In the genomic region with DNA sequence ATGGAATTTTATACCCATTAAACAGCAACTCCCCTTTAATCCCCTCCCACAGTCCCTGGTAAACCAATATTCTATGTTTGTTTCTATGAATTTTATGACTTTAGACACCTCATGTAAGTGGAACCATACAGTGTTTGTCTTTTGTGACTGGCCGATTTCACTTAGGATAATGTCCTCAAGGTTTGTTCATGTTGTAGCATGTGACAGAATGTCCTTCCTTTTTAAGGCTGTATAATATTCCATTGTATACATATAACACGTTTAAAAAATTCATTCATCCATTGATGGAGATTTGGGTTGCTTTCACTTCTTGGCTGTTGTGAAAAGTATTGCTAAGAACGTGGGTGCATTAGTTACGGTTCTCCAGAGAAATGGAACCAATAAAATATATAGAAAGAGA, we compare ENCODE assay signal across 2 cellular contexts.
TF ChIP-seq lines count a peak whose summit lies in the region.

No MANE protein-coding gene starts in this region.

TF ChIP-seq in HEK293, 187 proteins besides CTCF, POLR2A, EP300 and RAD21:
- TF ChIP-seq ZNF146 (tag by site-specific recombination; IDR thresholded peaks at IDR 0.05) (peak; percentile 82), ZNF837 (tag by site-specific recombination; IDR thresholded peaks at IDR 0.05) (no peak), ZFP3 (tag by site-specific recombination; IDR thresholded peaks at IDR 0.05; ENCODE audit: low read depth) (no peak), HIC1 (tag by site-specific recombination; IDR thresholded peaks at IDR 0.05) (no peak), ZBTB26 (tag by site-specific recombination; optimal IDR thresholded peaks at IDR 0.05) (no peak), ELK4 (IDR thresholded peaks at IDR 0.05; ENCODE audit: borderline replicate concordance, low read depth, low read length) (no peak), ZNF549 (tag by site-specific recombination; IDR thresholded peaks at IDR 0.05) (no peak)

TF ChIP-seq in K562, 482 proteins besides CTCF, POLR2A, EP300 and RAD21:
- TF ChIP-seq RBM25 (IDR thresholded peaks at IDR 0.05; ENCODE audit: low read depth, low read length, severe bottlenecking) (peak; percentile 67), ZFP30 (CRISPR knock-in tag; IDR thresholded peaks at IDR 0.05; ENCODE audit: borderline replicate concordance) (no peak), ZNF146 (CRISPR knock-in tag; IDR thresholded peaks at IDR 0.05; ENCODE audit: unreplicated experiment) (peak; percentile 93), MAFK (IDR thresholded peaks at IDR 0.05; ENCODE audit: low read length) (no peak), FOS (IDR thresholded peaks at IDR 0.05; ENCODE audit: extremely low read depth, insufficient read length) (no peak), BCOR (IDR thresholded peaks at IDR 0.05) (0 out of 2 replicates have a peak, but pooled peaks have one; percentile 12), THAP7 (CRISPR knock-in tag; IDR thresholded peaks at IDR 0.05) (no peak), ARNT (IDR thresholded peaks at IDR 0.05) (no peak), SIN3B (IDR thresholded peaks at IDR 0.05; ENCODE audit: low read depth) (no peak), CHCHD3 (CRISPR knock-in tag; IDR thresholded peaks at IDR 0.05) (no peak), NCOA2 (IDR thresholded peaks at IDR 0.05; ENCODE audit: partially characterized antibody in 2 of 2) (no peak), BCLAF1 (IDR thresholded peaks at IDR 0.05; ENCODE audit: borderline replicate concordance in 1 of 2, control insufficient read depth in 1 of 2, low read depth in 2 of 2, low read length in 1 of 2) (no peak), XRCC5 (IDR thresholded peaks at IDR 0.05; ENCODE audit: low read depth, low read length) (no peak), POLR2H (tag; IDR thresholded peaks at IDR 0.05; ENCODE audit: low read depth) (no peak)
- TF ChIP-seq, protein P1, sequence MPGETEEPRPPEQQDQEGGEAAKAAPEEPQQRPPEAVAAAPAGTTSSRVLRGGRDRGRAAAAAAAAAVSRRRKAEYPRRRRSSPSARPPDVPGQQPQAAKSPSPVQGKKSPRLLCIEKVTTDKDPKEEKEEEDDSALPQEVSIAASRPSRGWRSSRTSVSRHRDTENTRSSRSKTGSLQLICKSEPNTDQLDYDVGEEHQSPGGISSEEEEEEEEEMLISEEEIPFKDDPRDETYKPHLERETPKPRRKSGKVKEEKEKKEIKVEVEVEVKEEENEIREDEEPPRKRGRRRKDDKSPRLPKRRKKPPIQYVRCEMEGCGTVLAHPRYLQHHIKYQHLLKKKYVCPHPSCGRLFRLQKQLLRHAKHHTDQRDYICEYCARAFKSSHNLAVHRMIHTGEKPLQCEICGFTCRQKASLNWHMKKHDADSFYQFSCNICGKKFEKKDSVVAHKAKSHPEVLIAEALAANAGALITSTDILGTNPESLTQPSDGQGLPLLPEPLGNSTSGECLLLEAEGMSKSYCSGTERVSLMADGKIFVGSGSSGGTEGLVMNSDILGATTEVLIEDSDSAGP (CRISPR knock-in tag; IDR thresholded peaks at IDR 0.05), result no peak
- TF ChIP-seq, protein P2, sequence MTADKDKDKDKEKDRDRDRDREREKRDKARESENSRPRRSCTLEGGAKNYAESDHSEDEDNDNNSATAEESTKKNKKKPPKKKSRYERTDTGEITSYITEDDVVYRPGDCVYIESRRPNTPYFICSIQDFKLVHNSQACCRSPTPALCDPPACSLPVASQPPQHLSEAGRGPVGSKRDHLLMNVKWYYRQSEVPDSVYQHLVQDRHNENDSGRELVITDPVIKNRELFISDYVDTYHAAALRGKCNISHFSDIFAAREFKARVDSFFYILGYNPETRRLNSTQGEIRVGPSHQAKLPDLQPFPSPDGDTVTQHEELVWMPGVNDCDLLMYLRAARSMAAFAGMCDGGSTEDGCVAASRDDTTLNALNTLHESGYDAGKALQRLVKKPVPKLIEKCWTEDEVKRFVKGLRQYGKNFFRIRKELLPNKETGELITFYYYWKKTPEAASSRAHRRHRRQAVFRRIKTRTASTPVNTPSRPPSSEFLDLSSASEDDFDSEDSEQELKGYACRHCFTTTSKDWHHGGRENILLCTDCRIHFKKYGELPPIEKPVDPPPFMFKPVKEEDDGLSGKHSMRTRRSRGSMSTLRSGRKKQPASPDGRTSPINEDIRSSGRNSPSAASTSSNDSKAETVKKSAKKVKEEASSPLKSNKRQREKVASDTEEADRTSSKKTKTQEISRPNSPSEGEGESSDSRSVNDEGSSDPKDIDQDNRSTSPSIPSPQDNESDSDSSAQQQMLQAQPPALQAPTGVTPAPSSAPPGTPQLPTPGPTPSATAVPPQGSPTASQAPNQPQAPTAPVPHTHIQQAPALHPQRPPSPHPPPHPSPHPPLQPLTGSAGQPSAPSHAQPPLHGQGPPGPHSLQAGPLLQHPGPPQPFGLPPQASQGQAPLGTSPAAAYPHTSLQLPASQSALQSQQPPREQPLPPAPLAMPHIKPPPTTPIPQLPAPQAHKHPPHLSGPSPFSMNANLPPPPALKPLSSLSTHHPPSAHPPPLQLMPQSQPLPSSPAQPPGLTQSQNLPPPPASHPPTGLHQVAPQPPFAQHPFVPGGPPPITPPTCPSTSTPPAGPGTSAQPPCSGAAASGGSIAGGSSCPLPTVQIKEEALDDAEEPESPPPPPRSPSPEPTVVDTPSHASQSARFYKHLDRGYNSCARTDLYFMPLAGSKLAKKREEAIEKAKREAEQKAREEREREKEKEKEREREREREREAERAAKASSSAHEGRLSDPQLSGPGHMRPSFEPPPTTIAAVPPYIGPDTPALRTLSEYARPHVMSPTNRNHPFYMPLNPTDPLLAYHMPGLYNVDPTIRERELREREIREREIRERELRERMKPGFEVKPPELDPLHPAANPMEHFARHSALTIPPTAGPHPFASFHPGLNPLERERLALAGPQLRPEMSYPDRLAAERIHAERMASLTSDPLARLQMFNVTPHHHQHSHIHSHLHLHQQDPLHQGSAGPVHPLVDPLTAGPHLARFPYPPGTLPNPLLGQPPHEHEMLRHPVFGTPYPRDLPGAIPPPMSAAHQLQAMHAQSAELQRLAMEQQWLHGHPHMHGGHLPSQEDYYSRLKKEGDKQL (CRISPR knock-in tag; IDR thresholded peaks at IDR 0.05; ENCODE audit: borderline replicate concordance), result no peak
